In the genomic region with DNA sequence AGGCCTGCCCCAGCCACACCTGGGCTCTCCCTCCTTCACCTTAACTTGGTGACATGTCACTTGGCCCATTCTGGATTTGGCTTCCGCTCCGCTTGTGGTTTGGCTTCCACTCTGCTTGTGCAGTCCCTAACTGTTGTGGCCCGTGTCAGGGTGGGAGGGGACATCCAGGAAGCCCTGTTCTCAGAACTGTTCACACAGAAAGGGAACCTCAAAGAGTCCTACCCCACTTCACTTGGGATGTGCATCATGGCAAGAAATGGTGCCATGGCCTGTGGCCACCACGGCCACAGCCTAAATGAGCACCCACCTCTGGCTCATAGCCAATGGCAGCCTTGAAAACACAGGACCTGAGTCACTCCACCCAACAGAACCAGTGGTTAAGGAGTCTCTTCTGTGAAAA, we compare ENCODE assay signal across 20 cellular contexts.
DNase-seq lines count a peak whose midpoint lies in the region; ATAC-seq lines count a peak whose summit lies in the region.
"Had no signal": no experiment of that assay in that cellular context is flagged by ENCODE, and none has a peak within 500 bp of the region (broad histone marks: within the 10 kb centered on the region; RNA-seq: fewer than 3 reads in every experiment).

No MANE protein-coding gene starts in this region.

- H3K9me3 Mint-ChIP-seq in activated naive CD8-positive, alpha-beta T cell treated with anti-CD3 and anti-CD28 coated beads, Interleukin-2, amount 50 U/mL, for 24 hours, result no peaks in the 10 kb centered on the region
- no peaks in the 10 kb centered on the region for H3K9me3 Mint-ChIP-seq in activated naive CD8-positive, alpha-beta T cell treated with anti-CD3 and anti-CD28 coated beads for 36 hours
- H3K9me3 Mint-ChIP-seq in T-helper 2 cell treated with Interferon-gamma antibody and Interleukin-4, amounts not matched to agents 5 μg/mL and 100 μg/mL, for 36 hours, result no peaks in the 10 kb centered on the region

- ATAC-seq in activated naive CD8-positive, alpha-beta T cell treated with anti-CD3 and anti-CD28 coated beads, Interleukin-2, amount 50 U/mL, for 24 hours, result peak; percentile 56
- ATAC-seq in HG03175 (IDR thresholded peaks at IDR 0.05; ENCODE audit: unreplicated experiment), result no peak

- no peak overlapping the region for H3K27ac Mint-ChIP-seq in activated naive CD8-positive, alpha-beta T cell treated with anti-CD3 and anti-CD28 coated beads, Interleukin-2, amount 50 U/mL, for 24 hours
- H3K27ac Mint-ChIP-seq in activated naive CD8-positive, alpha-beta T cell treated with anti-CD3 and anti-CD28 coated beads for 36 hours, result no peak overlapping the region
- no peak overlapping the region for H3K27ac Mint-ChIP-seq in T-helper 2 cell treated with Interferon-gamma antibody and Interleukin-4, amounts not matched to agents 5 μg/mL and 100 μg/mL, for 36 hours
- H3K27ac Mint-ChIP-seq: CD4-positive, alpha-beta memory T cell had no signal

- no peaks in the 10 kb centered on the region for H3K36me3 Mint-ChIP-seq in activated naive CD8-positive, alpha-beta T cell treated with anti-CD3 and anti-CD28 coated beads, Interleukin-2, amount 50 U/mL, for 24 hours (ENCODE audit: low read depth)
- no peaks in the 10 kb centered on the region for H3K36me3 Mint-ChIP-seq in activated naive CD8-positive, alpha-beta T cell treated with anti-CD3 and anti-CD28 coated beads for 36 hours
- no peaks in the 10 kb centered on the region for H3K36me3 Mint-ChIP-seq in T-helper 2 cell treated with Interferon-gamma antibody and Interleukin-4, amounts not matched to agents 5 μg/mL and 100 μg/mL, for 36 hours (ENCODE audit: low read depth)
- H3K36me3 Mint-ChIP-seq: CD4-positive, alpha-beta memory T cell had no signal

- no peak overlapping the region for H3K4me3 Mint-ChIP-seq in activated naive CD8-positive, alpha-beta T cell treated with anti-CD3 and anti-CD28 coated beads, Interleukin-2, amount 50 U/mL, for 24 hours
- H3K4me3 Mint-ChIP-seq in activated naive CD8-positive, alpha-beta T cell treated with anti-CD3 and anti-CD28 coated beads for 36 hours, result no peak overlapping the region
- no peak overlapping the region for H3K4me3 Mint-ChIP-seq in T-helper 2 cell treated with Interferon-gamma antibody and Interleukin-4, amounts not matched to agents 5 μg/mL and 100 μg/mL, for 36 hours
- H3K4me3 Mint-ChIP-seq: CD4-positive, alpha-beta memory T cell had no signal

- no peaks in the 10 kb centered on the region for H3K4me1 Mint-ChIP-seq in activated naive CD8-positive, alpha-beta T cell treated with anti-CD3 and anti-CD28 coated beads, Interleukin-2, amount 50 U/mL, for 24 hours
- H3K4me1 Mint-ChIP-seq in activated naive CD8-positive, alpha-beta T cell treated with anti-CD3 and anti-CD28 coated beads for 36 hours, result no peaks in the 10 kb centered on the region
- H3K4me1 Mint-ChIP-seq in T-helper 2 cell treated with Interferon-gamma antibody and Interleukin-4, amounts not matched to agents 5 μg/mL and 100 μg/mL, for 36 hours (ENCODE audit: low read depth), result peaks cover 16% of the 10 kb centered on the region
- H3K4me1 Mint-ChIP-seq: CD4-positive, alpha-beta memory T cell had no signal

- DNase-seq in activated CD4-positive, alpha-beta T cell treated with anti-CD3 and anti-CD28 coated beads for 48 hours, result peak; percentile 6
- DNase-seq in activated CD4-positive, alpha-beta T cell treated with anti-CD3 and anti-CD28 coated beads for 4 hours, result no peak
- no peak for DNase-seq in activated naive CD8-positive, alpha-beta T cell treated with anti-CD3 and anti-CD28 coated beads, Interleukin-2, amount 50 U/mL, for 24 hours
- DNase-seq in activated naive CD8-positive, alpha-beta T cell treated with anti-CD3 and anti-CD28 coated beads for 36 hours, result no peak
- peak; percentile 46 for DNase-seq in T-helper 2 cell treated with Interferon-gamma antibody and Interleukin-4, amounts not matched to agents 5 μg/mL and 100 μg/mL, for 36 hours (ENCODE audit: low spot score)
- DNase-seq in mesenteric fat pad (ENCODE audit: low spot score), result no peak
- DNase-seq: 8988T; Caco-2; CD4-positive, alpha-beta memory T cell; DMS153; GDM1; MV-4-11; NCI-H1694 treated with DMSO at 0.1 percent for 48 hours; NCI-H2081 treated with DMSO at 0.1 percent for 48 hours; NCI-H2171 treated with DMSO at 0.1 percent for 48 hours; NCI-H524 treated with DMSO at 0.1 percent for 48 hours; NCI-H82; Peyer's patch; SJCRH30 had no signal

- H3K27me3 Mint-ChIP-seq in activated naive CD8-positive, alpha-beta T cell treated with anti-CD3 and anti-CD28 coated beads, Interleukin-2, amount 50 U/mL, for 24 hours, result peaks cover 5% of the 10 kb centered on the region
- peaks cover 40% of the 10 kb centered on the region for H3K27me3 Mint-ChIP-seq in activated naive CD8-positive, alpha-beta T cell treated with anti-CD3 and anti-CD28 coated beads for 36 hours
- peaks cover 22% of the 10 kb centered on the region for H3K27me3 Mint-ChIP-seq in T-helper 2 cell treated with Interferon-gamma antibody and Interleukin-4, amounts not matched to agents 5 μg/mL and 100 μg/mL, for 36 hours (ENCODE audit: low read depth)

Comparison
In these comparisons a context has a peak if more than half of its experiments do, and no peak if none do; other contexts are left out.
1. DNase-seq: peak in activated CD4-positive, alpha-beta T cell treated with anti-CD3 and anti-CD28 coated beads for 48 hours (single experiment) and T-helper 2 cell treated with Interferon-gamma antibody and Interleukin-4, amounts not matched to agents 5 μg/mL and 100 μg/mL, for 36 hours (single experiment); none in activated CD4-positive, alpha-beta T cell treated with anti-CD3 and anti-CD28 coated beads for 4 hours (0 of 2), activated naive CD8-positive, alpha-beta T cell treated with anti-CD3 and anti-CD28 coated beads, Interleukin-2, amount 50 U/mL, for 24 hours (single experiment), activated naive CD8-positive, alpha-beta T cell treated with anti-CD3 and anti-CD28 coated beads for 36 hours (single experiment) and mesenteric fat pad (single experiment).